ENCODE assay signal across 28 cellular contexts in genomic region chr2:221243758-221244157, GRCh38.
"Had no signal": no experiment of that assay in that cellular context is flagged by ENCODE, and none has a peak within 500 bp of the region (broad histone marks: within the 10 kb centered on the region; RNA-seq: fewer than 3 reads in every experiment).

No MANE protein-coding gene starts in this region.

- H3K4me1 ChIP-seq: left ventricle myocardium inferior, pancreas, prostate gland, stomach, testis, thyroid gland, transverse colon, upper lobe of left lung, vagina had no signal

- H3K27ac Mint-ChIP-seq: naive thymus-derived CD8-positive, alpha-beta T cell; nephron had no signal

- ATAC-seq: mucosa of descending colon; naive thymus-derived CD8-positive, alpha-beta T cell; pancreas; right cardiac atrium; sciatic nerve had no signal

- H3K4me1 Mint-ChIP-seq: nephron, neural crest cell had no signal

- DNase-seq: hypothalamus; islet precursor cell; left ventricle myocardium inferior; midbrain; mucosa of descending colon; naive thymus-derived CD8-positive, alpha-beta T cell; nucleus accumbens; pancreas; posterior cingulate gyrus; retina; right cardiac atrium; stimulated activated CD4-positive, alpha-beta T cell treated with anti-CD3 and anti-CD28 coated beads, Interleukin-12 subunit alpha, Interleukin-12 subunit beta, amount 100 ng/mL, for 4 hours; stimulated activated CD4-positive, alpha-beta T cell treated with anti-CD3 and anti-CD28 coated beads, Interleukin-15, amount 100 ng/mL, for 24 hours; stimulated activated CD4-positive, alpha-beta T cell treated with anti-CD3 and anti-CD28 coated beads, Interleukin-2, amount 100 ng/mL, for 24 hours; stimulated activated CD4-positive, alpha-beta T cell treated with anti-CD3 and anti-CD28 coated beads, Interleukin-4, amount 100 ng/mL, for 1 hour; stimulated activated naive CD4-positive, alpha-beta T cell; stomach; testis; thyroid gland; transverse colon; upper lobe of left lung had no signal

- H3K36me3 ChIP-seq: left ventricle myocardium inferior, pancreas, prostate gland, stomach, thyroid gland, transverse colon, upper lobe of left lung, vagina had no signal

- H3K9me3 ChIP-seq: left ventricle myocardium inferior, mucosa of descending colon, pancreas, prostate gland, testis, thyroid gland, transverse colon, upper lobe of left lung, vagina had no signal

- H3K27me3 ChIP-seq: stomach, testis, thyroid gland, transverse colon, upper lobe of left lung, vagina had no signal

- H3K27ac ChIP-seq: left ventricle myocardium inferior, pancreas, prostate gland, stomach, testis, thyroid gland, transverse colon, upper lobe of left lung, vagina had no signal

- H3K4me3 Mint-ChIP-seq: naive thymus-derived CD8-positive, alpha-beta T cell; nephron; neural crest cell had no signal

- H3K36me3 Mint-ChIP-seq: naive thymus-derived CD8-positive, alpha-beta T cell had no signal

- H3K4me3 ChIP-seq: left ventricle myocardium inferior, lung, mucosa of descending colon, pancreas, prostate gland, skin epidermis, stomach, testis, thyroid gland, transverse colon, upper lobe of left lung, vagina had no signal
